Comparison of ENCODE assay signal across 8 cellular contexts in genomic region chr19:17469371-17470203, GRCh38.
A peak's percentile ranks its signal among the peaks of the same experiment; 100 is the strongest.
DNase-seq lines count a peak whose midpoint lies in the region; ATAC-seq and TF ChIP-seq lines count a peak whose summit lies in the region.

No MANE protein-coding gene starts in this region.

- peak; percentile 53 for ATAC-seq in GM21723 (IDR thresholded peaks at IDR 0.05; ENCODE audit: unreplicated experiment)

- H3K27me3 ChIP-seq in KMS-11 (ENCODE audit: insufficient read depth, low read depth) = no peaks in the 10 kb centered on the region
- peaks cover 7% of the 10 kb centered on the region for H3K27me3 ChIP-seq in neuron (ENCODE audit: insufficient read depth, low read length)
- no peaks in the 10 kb centered on the region for H3K27me3 ChIP-seq in stomach smooth muscle (ENCODE audit: control insufficient read depth in 1 of 2, insufficient read depth in 2 of 2, low read length in 2 of 2)

- DNase-seq in DMS79 (lab: John Stamatoyannopoulos, UW) (peak; percentile 91), activated gamma-delta T cell treated with Interleukin-2 at 50 U/mL for 16 hours (peak; percentile 95), foreskin fibroblast (peak; percentile 95 to 98)

- H4K20me1 ChIP-seq in KMS-11 (ENCODE audit: insufficient read depth) = no peaks in the 10 kb centered on the region

- H3K9me3 ChIP-seq in neuron (ENCODE audit: low read length) = no peaks in the 10 kb centered on the region
- no peaks in the 10 kb centered on the region for H3K9me3 ChIP-seq in stomach smooth muscle (ENCODE audit: control insufficient read depth in 2 of 2, low read length in 2 of 2)

- peak overlapping the region; percentile 11; the same call in 1 of the 2 replicates for H3K9ac ChIP-seq in KMS-11
- H3K9ac ChIP-seq in stomach smooth muscle (ENCODE audit: low read length in 2 of 2) = peak overlapping the region; percentile 66 to 70

- peak overlapping the region; percentile 34 for H3K4me2 ChIP-seq in KMS-11

- no peaks in the 10 kb centered on the region for H3K36me3 ChIP-seq in KMS-11 (ENCODE audit: insufficient read depth)
- no peaks in the 10 kb centered on the region for H3K36me3 ChIP-seq in neuron (ENCODE audit: insufficient read depth, low read length)
- H3K36me3 ChIP-seq in stomach smooth muscle (ENCODE audit: control insufficient read depth in 2 of 2, insufficient read depth in 2 of 2, low read length in 2 of 2) = peaks cover 0 to 4% of the 10 kb centered on the region in 2 donors

- H3K27ac ChIP-seq in KMS-11 = no peak overlapping the region; the same call in 1 of the 2 replicates
- H3K27ac ChIP-seq in stomach smooth muscle (ENCODE audit: low read length) = peak overlapping the region; percentile 83

- H3K79me2 ChIP-seq in KMS-11 (ENCODE audit: insufficient read depth, low read depth) = no peaks in the 10 kb centered on the region

- H2AFZ ChIP-seq in KMS-11 (ENCODE audit: low read depth) (peak overlapping the region; percentile 89), neuron (ENCODE audit: low read depth, low read length) (peak overlapping the region; percentile 69)

- 0 out of 2 replicates have a peak, but pooled peaks have one; percentile 7 for TF ChIP-seq POLR2A in Raji (IDR thresholded peaks at IDR 0.05; ENCODE audit: insufficient read depth, low read depth, low read length)

- TF ChIP-seq CTCF in KMS-11 (conservative IDR thresholded peaks at IDR 0.05; ENCODE audit: low read depth, low read length) (no peak), foreskin fibroblast (IDR thresholded peaks at IDR 0.05; ENCODE audit: low read depth, low read length) (no peak)

- H3K4me3 ChIP-seq in KMS-11 (IDR thresholded peaks at IDR 0.05; ENCODE audit: insufficient read depth, low read depth, low read length) = no peak overlapping the region
- H3K4me3 ChIP-seq in foreskin fibroblast (ENCODE audit: low read depth in 1 of 2, low read length in 2 of 2) = peak overlapping the region; percentile 57 to 71
- H3K4me3 ChIP-seq in neuron (ENCODE audit: low read length) = peak overlapping the region; percentile 66
- peak overlapping the region; percentile 73 to 85 for H3K4me3 ChIP-seq in stomach smooth muscle (ENCODE audit: low read length in 2 of 2)

- H3K4me1 ChIP-seq in KMS-11 (ENCODE audit: low read depth, poor library complexity, severe bottlenecking) (peaks cover 14% of the 10 kb centered on the region), neuron (ENCODE audit: insufficient read depth, low read length) (peaks cover 19% of the 10 kb centered on the region), stomach smooth muscle (ENCODE audit: control insufficient read depth, insufficient read depth, low read length) (peaks cover 31% of the 10 kb centered on the region)
